Comparison of ENCODE assay signal across 9 cellular contexts in genomic region chr3:179069762-179070390, GRCh38. TPM values are rescaled to one million over a fixed set of nuclear protein-coding genes. Genes with fewer than 3 reads are reported as not detected.
DNase-seq lines count a peak whose midpoint lies in the region; ATAC-seq and TF ChIP-seq lines count a peak whose summit lies in the region.
"Had no signal": no experiment of that assay in that cellular context is flagged by ENCODE, and none has a peak within 500 bp of the region (broad histone marks: within the 10 kb centered on the region; RNA-seq: fewer than 3 reads in every experiment).

No MANE protein-coding gene starts in this region.

- peak overlapping the region; percentile 91 for H3K4me3 ChIP-seq in BE2C (ENCODE audit: low read depth, low read length)
- peak overlapping the region; percentile 97 for H3K4me3 ChIP-seq in HUES48 (ENCODE audit: low read depth, low read length)
- peak overlapping the region in 1 of 4 donors; percentile 93 for H3K4me3 ChIP-seq in stomach

- peaks cover 12% of the 10 kb centered on the region for H3K4me1 ChIP-seq in BE2C
- H3K4me1 ChIP-seq in HUES48 (ENCODE audit: control insufficient read depth, insufficient read depth, low read length) = peaks cover 8% of the 10 kb centered on the region; the same call in 1 of the 2 replicates
- H3K4me1 ChIP-seq in stomach = peaks cover 9 to 38% (median 21%) of the 10 kb centered on the region in 4 donors

- TF ChIP-seq EP300 in stomach (IDR thresholded peaks at IDR 0.05) = no peak

- TF ChIP-seq CTCF in BE2C (IDR thresholded peaks at IDR 0.05; ENCODE audit: low read depth, low read length) (no peak), stomach (IDR thresholded peaks at IDR 0.05) (no peak)
- TF ChIP-seq CTCF in activated CD8-positive, alpha-beta T cell treated with anti-CD3 and anti-CD28 coated beads for 36 hours (IDR thresholded peaks at IDR 0.05) = no peak

- H3K9me3 ChIP-seq in BE2C (no peaks in the 10 kb centered on the region), HUES48 (ENCODE audit: control insufficient read depth, insufficient read depth, low read length) (no peaks in the 10 kb centered on the region), stomach (no peaks in the 10 kb centered on the region)
- H3K9me3 ChIP-seq: esophagus squamous epithelium had no signal

- H3K27me3 Mint-ChIP-seq in activated CD8-positive, alpha-beta T cell treated with anti-CD3 and anti-CD28 coated beads for 36 hours = no peaks in the 10 kb centered on the region

- no peaks in the 10 kb centered on the region; the same call in none of the 2 replicates for H3K36me3 ChIP-seq in BE2C
- H3K36me3 ChIP-seq in HUES48 (ENCODE audit: control insufficient read depth, insufficient read depth, low read length) = peaks cover 12% of the 10 kb centered on the region; the same call in 1 of the 2 replicates
- peaks cover 0 to 23% (median 23%) of the 10 kb centered on the region in 4 donors for H3K36me3 ChIP-seq in stomach

- H3K27me3 ChIP-seq in BE2C (no peaks in the 10 kb centered on the region), HUES48 (ENCODE audit: control insufficient read depth, insufficient read depth, low read length) (no peaks in the 10 kb centered on the region), stomach (no peaks in the 10 kb centered on the region)
- H3K27me3 ChIP-seq: esophagus squamous epithelium had no signal

- peaks cover 24% of the 10 kb centered on the region for H3K4me1 Mint-ChIP-seq in activated CD8-positive, alpha-beta T cell treated with anti-CD3 and anti-CD28 coated beads for 36 hours (ENCODE audit: low read depth)

- H3K9ac ChIP-seq in HUES48 (ENCODE audit: low read depth, low read length) = no peak overlapping the region; the same call in 1 of the 2 replicates

- CTCF ChIA-PET in activated CD8-positive, alpha-beta T cell treated with anti-CD3 and anti-CD28 coated beads for 36 hours (lab: Charles Lee) = interaction anchor here (0.9 to 3.8 kb wide), 11 partner anchors 10 to 254 kb away, joined by 3 to 28 read pairs (median 5); no protein-coding TSS in a partner anchor

- POLR2A ChIA-PET in activated CD8-positive, alpha-beta T cell treated with anti-CD3 and anti-CD28 coated beads for 36 hours (lab: Charles Lee) = interaction anchor here (0.7 to 3.3 kb wide), 3 partner anchors 251 to 495 kb away, joined by 3 to 11 read pairs (median 3); partner anchors contain the start of gene ZNF639

- H3K9me3 Mint-ChIP-seq in activated CD8-positive, alpha-beta T cell treated with anti-CD3 and anti-CD28 coated beads for 36 hours = no peaks in the 10 kb centered on the region

- WGBS in stomach, 5 donors = 53 to 71% (median 60%) methylated on average over 1 of the region's 1 CpG

- H3K36me3 Mint-ChIP-seq in activated CD8-positive, alpha-beta T cell treated with anti-CD3 and anti-CD28 coated beads for 36 hours (ENCODE audit: low read depth) = peaks cover 21% of the 10 kb centered on the region

- no peak for TF ChIP-seq POLR2A in GM18505 (IDR thresholded peaks at IDR 0.05; ENCODE audit: borderline replicate concordance, extremely low read depth, insufficient read depth, insufficient read length)
- TF ChIP-seq POLR2A in stomach (IDR thresholded peaks at IDR 0.05) = no peak

- ATAC-seq in activated CD8-positive, alpha-beta T cell treated with anti-CD3 and anti-CD28 coated beads for 36 hours = no peak
- ATAC-seq in GM18505 (IDR thresholded peaks at IDR 0.05; ENCODE audit: unreplicated experiment) = no peak

- H3K27ac Mint-ChIP-seq in activated CD8-positive, alpha-beta T cell treated with anti-CD3 and anti-CD28 coated beads for 36 hours = peak overlapping the region; percentile 46

- DNase-seq in BE2C (no peak), kidney tubule cell (ENCODE audit: low spot score) (peak; percentile 34), NCI-H2107 treated with DMSO at 0.1 percent for 48 hours (lab: John Stamatoyannopoulos, UW; ENCODE audit: unreplicated experiment) (no peak), stomach (no peak), 8988T (no peak)
- no peak for DNase-seq in activated CD8-positive, alpha-beta T cell treated with anti-CD3 and anti-CD28 coated beads for 36 hours
- DNase-seq: esophagus squamous epithelium had no signal

- H3K27ac ChIP-seq in HUES48 (ENCODE audit: low read depth, low read length) (no peak overlapping the region), stomach (no peak overlapping the region)

- peak overlapping the region; percentile 62 for H3K4me3 Mint-ChIP-seq in activated CD8-positive, alpha-beta T cell treated with anti-CD3 and anti-CD28 coated beads for 36 hours

- intact Hi-C loops in activated CD8-positive, alpha-beta T cell treated with anti-CD3 and anti-CD28 coated beads for 36 hours (cut with micrococcal nuclease) = loop anchor here (2.0 kb wide), 3 partner anchors 55 to 247 kb away; no protein-coding TSS in a partner anchor
- intact Hi-C loops in stomach (cut with DNase I; ENCODE audit: low total_unique reads) = no loop called here

RNA-seq across cellular contexts. Expression of gene ZMAT3, which starts 1.7 kb away (rescaled TPM):
- polyA plus RNA-seq in BE2C (2012; ENCODE audit: insufficient read depth, insufficient read length, low read depth) = 3.1 TPM
- 10 to 100 TPM; 14.6 to 15.9 TPM for total RNA-seq in activated CD8-positive, alpha-beta T cell treated with anti-CD3 and anti-CD28 coated beads for 36 hours
- total RNA-seq in stomach = 10 to 100 TPM in 3 of 5 donors, 1 to 10 TPM in 2; 2.9 to 19.8 (median 10.6) TPM
- 1 to 10 TPM; 1.4 to 3.4 (median 2.3) TPM for polyA plus RNA-seq in stomach
